10 cellular contexts compared by ENCODE assay signal in genomic region chr10:3853016-3853415, GRCh38.
DNase-seq lines count a peak whose midpoint lies in the region; ATAC-seq, FAIRE-seq and TF ChIP-seq lines count a peak whose summit lies in the region.
"Had no signal": no experiment of that assay in that cellular context is flagged by ENCODE, and none has a peak within 500 bp of the region (broad histone marks: within the 10 kb centered on the region; RNA-seq: fewer than 3 reads in every experiment).

No MANE protein-coding gene starts in this region.

- no peak overlapping the region for H3K4me3 ChIP-seq in CD4-positive, alpha-beta memory T cell (ENCODE audit: low read length in 2 of 2)
- peak overlapping the region in 1 of 4 donors; percentile 5 for H3K4me3 ChIP-seq in esophagus muscularis mucosa
- peak overlapping the region; percentile 33 for H3K4me3 ChIP-seq in rectal smooth muscle tissue (ENCODE audit: low read length)

- CTCF ChIA-PET in CD4-positive, alpha-beta memory T cell (lab: Charles Lee; ENCODE audit: partially characterized antibody): interaction anchor here (0.9 kb wide), 1 partner anchor 13 kb away, joined by 3 read pairs; no protein-coding TSS in a partner anchor

- H3K4me3 Mint-ChIP-seq in CD4-positive, alpha-beta memory T cell: no peak overlapping the region

- H3K9ac ChIP-seq in rectal smooth muscle tissue (ENCODE audit: low read length): peak overlapping the region; percentile 14

- H3K27me3 ChIP-seq in CD4-positive, alpha-beta memory T cell (ENCODE audit: insufficient read depth, low read length): no peaks in the 10 kb centered on the region
- H3K27me3 ChIP-seq in esophagus muscularis mucosa (no peaks in the 10 kb centered on the region), rectal smooth muscle tissue (ENCODE audit: control insufficient read depth, insufficient read depth, low read length) (no peaks in the 10 kb centered on the region)

- H3K27ac Mint-ChIP-seq in CD4-positive, alpha-beta memory T cell: peak overlapping the region; percentile 50 to 97 (median 70)

- H3K4me1 ChIP-seq in CD4-positive, alpha-beta memory T cell (ENCODE audit: insufficient read depth, low read length): peaks cover 29% of the 10 kb centered on the region
- H3K4me1 ChIP-seq in esophagus muscularis mucosa (peaks cover 25 to 43% (median 36%) of the 10 kb centered on the region in 4 donors), rectal smooth muscle tissue (ENCODE audit: control insufficient read depth, insufficient read depth, low read length) (peaks cover 26% of the 10 kb centered on the region)

- peaks cover 15 to 45% (median 30%) of the 10 kb centered on the region in 4 donors for H3K4me1 Mint-ChIP-seq in CD4-positive, alpha-beta memory T cell

- DNase-seq in CD4-positive, alpha-beta memory T cell: no peak
- DNase-seq in RCC 7860 (ENCODE audit: low spot score) (peak; percentile 26), esophagus muscularis mucosa (ENCODE audit: extremely low spot score) (no peak), SKM-1 treated with dmso at 0.1 percent for 144 hours (lab: John Stamatoyannopoulos, UW; ENCODE audit: unreplicated experiment) (no peak), mucosa of gallbladder (ENCODE audit: low spot score) (no peak)
- no peak for DNase-seq in activated CD4-positive, CD25-positive, alpha-beta regulatory T cell treated with anti-CD3 and anti-CD28 coated beads, Interleukin-2, amount 50 U/mL, for 72 hours
- DNase-seq: DMS79 had no signal

- no peaks in the 10 kb centered on the region for H3K9me3 ChIP-seq in CD4-positive, alpha-beta memory T cell (ENCODE audit: control insufficient read depth in 1 of 2, low read length in 2 of 2)
- H3K9me3 ChIP-seq in esophagus muscularis mucosa: no peaks in the 10 kb centered on the region

- no peak for ATAC-seq in GM21447 (IDR thresholded peaks at IDR 0.05; ENCODE audit: unreplicated experiment)

- TF ChIP-seq POLR2A in esophagus muscularis mucosa (IDR thresholded peaks at IDR 0.05; ENCODE audit: low read depth): no peak

- peak overlapping the region; percentile 55 for H3K27ac ChIP-seq in CD4-positive, alpha-beta memory T cell (ENCODE audit: low read depth, low read length)
- peak overlapping the region; percentile 83 to 89 (median 86) for H3K27ac ChIP-seq in esophagus muscularis mucosa (replicated peaks in 1 of 4)
- peak overlapping the region; percentile 94 for H3K27ac ChIP-seq in rectal smooth muscle tissue (ENCODE audit: low read depth, low read length)

- WGBS in esophagus muscularis mucosa: 84% methylated on average over 10 of the region's 10 CpGs

- intact Hi-C loops in CD4-positive, alpha-beta memory T cell (cut with micrococcal nuclease): no loop called here
- intact Hi-C loops in esophagus muscularis mucosa (cut with DNase I): loop anchor here (5.0 kb wide), 1 partner anchor 66 kb away; the partner anchor contains the start of gene KLF6

- TF ChIP-seq CTCF in esophagus muscularis mucosa (IDR thresholded peaks at IDR 0.05): no peak

- no peaks in the 10 kb centered on the region for H3K36me3 Mint-ChIP-seq in CD4-positive, alpha-beta memory T cell

- H3K9me3 Mint-ChIP-seq in CD4-positive, alpha-beta memory T cell: peaks cover 0 to 2% (median 0%) of the 10 kb centered on the region in 8 donors

- FAIRE-seq in RCC 7860 (lab: Jason Lieb, UNC): no peak

- H3K27me3 Mint-ChIP-seq in CD4-positive, alpha-beta memory T cell: no peaks in the 10 kb centered on the region
- H3K27me3 Mint-ChIP-seq: naive thymus-derived CD4-positive, alpha-beta T cell had no signal

- POLR2A ChIA-PET in CD4-positive, alpha-beta memory T cell (lab: Charles Lee; ENCODE audit: partially characterized antibody): interaction anchor here (0.6 to 10.1 kb wide), 18 partner anchors 14 to 227 kb away, joined by 3 to 253 read pairs (median 8); partner anchors contain the start of gene KLF6

- TF ChIP-seq EP300 in esophagus muscularis mucosa (IDR thresholded peaks at IDR 0.05): no peak

- H3K36me3 ChIP-seq in CD4-positive, alpha-beta memory T cell (ENCODE audit: insufficient read depth, low read length): no peaks in the 10 kb centered on the region
- H3K36me3 ChIP-seq in esophagus muscularis mucosa (no peaks in the 10 kb centered on the region), rectal smooth muscle tissue (ENCODE audit: control insufficient read depth, insufficient read depth, low read length) (no peaks in the 10 kb centered on the region)
